ENCODE assay signal across 8 cellular contexts in genomic region chr13:40664100-40665060, GRCh38.
DNase-seq lines count a peak whose midpoint lies in the region; ATAC-seq and FAIRE-seq lines count a peak whose summit lies in the region.

No MANE protein-coding gene starts in this region.

- DNase-seq in NK-92 treated with Interleukin-12 subunit alpha and Interleukin-12 subunit beta, amount 100 ng/mL, for 24 hours (lab: John Stamatoyannopoulos, UW), result peak; percentile 23
- DNase-seq in NK-92 (lab: John Stamatoyannopoulos, UW; ENCODE audit: unreplicated experiment), result no peak
- peak; percentile 5 for DNase-seq in HK-2 (ENCODE audit: unreplicated experiment)
- DNase-seq in activated CD4-positive, CD25-positive, alpha-beta regulatory T cell treated with anti-CD3 and anti-CD28 coated beads, Interleukin-2, amount 50 U/mL, for 72 hours, result peak; percentile 82
- peak; percentile 49 to 58 for DNase-seq in central memory CD8-positive, alpha-beta T cell (ENCODE audit: low spot score in 2 of 2)
- peak; percentile 75 for DNase-seq in left kidney (ENCODE audit: low read depth, low spot score)
- peak; percentile 75 for DNase-seq in stimulated activated CD4-positive, alpha-beta T cell treated with anti-CD3 and anti-CD28 coated beads, Interleukin-1b, Interleukin-23, amount 100 ng/mL, for 48 hours
- no peak for DNase-seq in HTR-8/SVneo (ENCODE audit: insufficient read length, low spot score)

- H3K36me3 Mint-ChIP-seq in central memory CD8-positive, alpha-beta T cell (ENCODE audit: insufficient read depth), result peaks cover 22% of the 10 kb centered on the region

- FAIRE-seq in HTR-8/SVneo (lab: Jason Lieb, UNC), result no peak

- H3K27ac Mint-ChIP-seq in central memory CD8-positive, alpha-beta T cell (ENCODE audit: low read depth), result peak overlapping the region; percentile 93

- peaks cover 55% of the 10 kb centered on the region for H3K4me1 Mint-ChIP-seq in central memory CD8-positive, alpha-beta T cell

- no peaks in the 10 kb centered on the region for H3K9me3 Mint-ChIP-seq in central memory CD8-positive, alpha-beta T cell

- H3K27me3 Mint-ChIP-seq in central memory CD8-positive, alpha-beta T cell, result no peaks in the 10 kb centered on the region

- ATAC-seq in central memory CD8-positive, alpha-beta T cell (replicated peaks; ENCODE audit: extremely low read depth, poor library complexity, severe bottlenecking), result peak; percentile 37

- H3K4me3 Mint-ChIP-seq in central memory CD8-positive, alpha-beta T cell, result peak overlapping the region; percentile 94

Comparison
In these comparisons a context has a peak if more than half of its experiments do, and no peak if none do; other contexts are left out.
1. DNase-seq: peak in NK-92 treated with Interleukin-12 subunit alpha and Interleukin-12 subunit beta, amount 100 ng/mL, for 24 hours (single experiment), HK-2 (single experiment), activated CD4-positive, CD25-positive, alpha-beta regulatory T cell treated with anti-CD3 and anti-CD28 coated beads, Interleukin-2, amount 50 U/mL, for 72 hours (single experiment), central memory CD8-positive, alpha-beta T cell (2 of 2), left kidney (single experiment) and stimulated activated CD4-positive, alpha-beta T cell treated with anti-CD3 and anti-CD28 coated beads, Interleukin-1b, Interleukin-23, amount 100 ng/mL, for 48 hours (single experiment); none in NK-92 (single experiment) and HTR-8/SVneo (single experiment).